In genomic region chr19:38509027-38509426, GRCh38 we compare ENCODE assay signal across 1 cellular context.
TF ChIP-seq lines count a peak whose summit lies in the region.

No MANE protein-coding gene starts in this region.

TF ChIP-seq in HepG2, 621 proteins besides CTCF, POLR2A, EP300 and RAD21 (continued from another document):
- TF ChIP-seq, protein P1, sequence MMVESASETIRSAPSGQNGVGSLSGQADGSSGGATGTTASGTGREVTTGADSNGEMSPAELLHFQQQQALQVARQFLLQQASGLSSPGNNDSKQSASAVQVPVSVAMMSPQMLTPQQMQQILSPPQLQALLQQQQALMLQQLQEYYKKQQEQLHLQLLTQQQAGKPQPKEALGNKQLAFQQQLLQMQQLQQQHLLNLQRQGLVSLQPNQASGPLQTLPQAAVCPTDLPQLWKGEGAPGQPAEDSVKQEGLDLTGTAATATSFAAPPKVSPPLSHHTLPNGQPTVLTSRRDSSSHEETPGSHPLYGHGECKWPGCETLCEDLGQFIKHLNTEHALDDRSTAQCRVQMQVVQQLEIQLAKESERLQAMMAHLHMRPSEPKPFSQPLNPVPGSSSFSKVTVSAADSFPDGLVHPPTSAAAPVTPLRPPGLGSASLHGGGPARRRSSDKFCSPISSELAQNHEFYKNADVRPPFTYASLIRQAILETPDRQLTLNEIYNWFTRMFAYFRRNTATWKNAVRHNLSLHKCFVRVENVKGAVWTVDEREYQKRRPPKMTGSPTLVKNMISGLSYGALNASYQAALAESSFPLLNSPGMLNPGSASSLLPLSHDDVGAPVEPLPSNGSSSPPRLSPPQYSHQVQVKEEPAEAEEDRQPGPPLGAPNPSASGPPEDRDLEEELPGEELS (CRISPR knock-in tag; IDR thresholded peaks at IDR 0.05): no peak
